Comparison of ENCODE assay signal across 12 cellular contexts in genomic region chr2:26735096-26735495, GRCh38. TPM values are rescaled to one million over a fixed set of nuclear protein-coding genes. Genes with fewer than 3 reads are reported as not detected.
DNase-seq lines count a peak whose midpoint lies in the region; ATAC-seq and TF ChIP-seq lines count a peak whose summit lies in the region.
"Had no signal": no experiment of that assay in that cellular context is flagged by ENCODE, and none has a peak within 500 bp of the region (broad histone marks: within the 10 kb centered on the region; RNA-seq: fewer than 3 reads in every experiment).

No MANE protein-coding gene starts in this region.

- no peak overlapping the region for H3K4me3 ChIP-seq in fibroblast of pulmonary artery (replicated peaks; ENCODE audit: low read depth, low read length)
- H3K4me3 ChIP-seq: dorsolateral prefrontal cortex had no signal

- no peaks in the 10 kb centered on the region for H3K36me3 Mint-ChIP-seq in osteocyte (ENCODE audit: unreplicated experiment)
- H3K36me3 Mint-ChIP-seq: stimulated activated effector memory CD8-positive, alpha-beta T cell treated with anti-CD3 and anti-CD28 coated beads, Interleukin-12 subunit alpha, Interleukin-12 subunit beta, amount 100 ng/mL, for 72 hours had no signal

- H3K27ac Mint-ChIP-seq in osteocyte (ENCODE audit: unreplicated experiment), result peak overlapping the region; percentile 66
- H3K27ac Mint-ChIP-seq: activated T-helper 17 cell treated with anti-CD3 and anti-CD28 coated beads, Interleukin-2, amount 50 U/mL, for 72 hours; stimulated activated effector memory CD8-positive, alpha-beta T cell treated with anti-CD3 and anti-CD28 coated beads, Interleukin-12 subunit alpha, Interleukin-12 subunit beta, amount 100 ng/mL, for 72 hours had no signal

- no peak overlapping the region for H3K4me3 Mint-ChIP-seq in osteocyte (ENCODE audit: unreplicated experiment)
- H3K4me3 Mint-ChIP-seq: activated T-helper 17 cell treated with anti-CD3 and anti-CD28 coated beads, Interleukin-2, amount 50 U/mL, for 72 hours; stimulated activated effector memory CD8-positive, alpha-beta T cell treated with anti-CD3 and anti-CD28 coated beads, Interleukin-12 subunit alpha, Interleukin-12 subunit beta, amount 100 ng/mL, for 72 hours had no signal

- no peak for ATAC-seq in HG03469 (IDR thresholded peaks at IDR 0.05; ENCODE audit: unreplicated experiment)
- ATAC-seq: activated T-helper 17 cell treated with anti-CD3 and anti-CD28 coated beads, Interleukin-2, amount 50 U/mL, for 72 hours; stimulated activated effector memory CD8-positive, alpha-beta T cell treated with anti-CD3 and anti-CD28 coated beads, Interleukin-12 subunit alpha, Interleukin-12 subunit beta, amount 100 ng/mL, for 72 hours had no signal

- no peaks in the 10 kb centered on the region for H3K9me3 Mint-ChIP-seq in osteocyte (ENCODE audit: unreplicated experiment)
- H3K9me3 Mint-ChIP-seq: activated T-helper 17 cell treated with anti-CD3 and anti-CD28 coated beads, Interleukin-2, amount 50 U/mL, for 72 hours; stimulated activated effector memory CD8-positive, alpha-beta T cell treated with anti-CD3 and anti-CD28 coated beads, Interleukin-12 subunit alpha, Interleukin-12 subunit beta, amount 100 ng/mL, for 72 hours had no signal

- peaks cover 18% of the 10 kb centered on the region for H3K27me3 Mint-ChIP-seq in osteocyte (ENCODE audit: unreplicated experiment)

- DNase-seq in ELR (ENCODE audit: low read depth), result peak; percentile 81
- peak; percentile 100 for DNase-seq in RPMI7951 (ENCODE audit: low read depth)
- peak; percentile 95 for DNase-seq in fibroblast of pulmonary artery (ENCODE audit: low read depth)
- DNase-seq in osteocyte (ENCODE audit: extremely low spot score, unreplicated experiment), result no peak
- no peak for DNase-seq in NCI-H2196 (lab: John Stamatoyannopoulos, UW; ENCODE audit: unreplicated experiment)
- DNase-seq in activated gamma-delta T cell treated with Interleukin-2 at 50 U/mL for 16 hours, result no peak
- DNase-seq in NCI-H1092 (lab: John Stamatoyannopoulos, UW), result no peak
- DNase-seq: activated CD4-positive, CD25-positive, alpha-beta regulatory T cell treated with anti-CD3 and anti-CD28 coated beads, Interleukin-2, amount 50 U/mL, for 72 hours; dorsolateral prefrontal cortex had no signal

- TF ChIP-seq CTCF in fibroblast of pulmonary artery (IDR thresholded peaks at IDR 0.05; ENCODE audit: low read length, missing control alignments) (no peak), osteocyte (IDR thresholded peaks at IDR 0.05) (no peak)

- peaks cover 18% of the 10 kb centered on the region for H3K4me1 Mint-ChIP-seq in osteocyte (ENCODE audit: unreplicated experiment)
- H3K4me1 Mint-ChIP-seq: activated T-helper 17 cell treated with anti-CD3 and anti-CD28 coated beads, Interleukin-2, amount 50 U/mL, for 72 hours had no signal

RNA-seq across cellular contexts. Expression of gene SLC35F6, which starts 29.0 kb away (rescaled TPM):
- total RNA-seq in RPMI7951 (2014; rRNA removed; shearing (Covaris generic)), result 25.6 and 28.5 TPM in 2 replicates
- 40.5 and 46.4 TPM in 2 replicates for total RNA-seq in osteocyte

RNA-seq across cellular contexts. Expression of gene KCNK3, which starts 42.6 kb away (rescaled TPM):
- total RNA-seq in RPMI7951 (2014; rRNA removed; shearing (Covaris generic)), result 1.1 and 2.3 TPM in 2 replicates
- 8.5 and 10.1 TPM in 2 replicates for total RNA-seq in osteocyte
- total RNA-seq: activated T-helper 17 cell treated with anti-CD3 and anti-CD28 coated beads, Interleukin-2, amount 50 U/mL, for 72 hours had no signal

RNA-seq across cellular contexts. Expression of gene CENPA, which starts 50.8 kb away (rescaled TPM):
- 67.8 and 82.6 TPM in 2 replicates for total RNA-seq in RPMI7951 (2014; rRNA removed; shearing (Covaris generic))
- total RNA-seq in osteocyte, result 4.6 and 5.1 TPM in 2 replicates

Comparison
In these comparisons a context has a peak if more than half of its experiments do, and no peak if none do; other contexts are left out.
1. DNase-seq: peak in ELR (single experiment), RPMI7951 (single experiment) and fibroblast of pulmonary artery (single experiment); none in osteocyte (single experiment), NCI-H2196 (single experiment), activated gamma-delta T cell treated with Interleukin-2 at 50 U/mL for 16 hours (single experiment) and NCI-H1092 (single experiment).
2. RNA of gene CENPA, which starts 50.8 kb away (total RNA-seq): 67.8 to 82.6 TPM in RPMI7951; 4.6 to 5.1 TPM in osteocyte; every median in the first group is over 10 times any median in the second.